In genomic region chr13:41954226-41954625, GRCh38 we compare ENCODE assay signal across 15 cellular contexts. TPM values are rescaled to one million over a fixed set of nuclear protein-coding genes. Genes with fewer than 3 reads are reported as not detected.
DNase-seq lines count a peak whose midpoint lies in the region; ATAC-seq and TF ChIP-seq lines count a peak whose summit lies in the region.
"Had no signal": no experiment of that assay in that cellular context is flagged by ENCODE, and none has a peak within 500 bp of the region (broad histone marks: within the 10 kb centered on the region; RNA-seq: fewer than 3 reads in every experiment).

No MANE protein-coding gene starts in this region.

- no peaks in the 10 kb centered on the region for H3K9me3 ChIP-seq in CD4-positive, alpha-beta memory T cell (ENCODE audit: control insufficient read depth in 1 of 2, low read length in 2 of 2)
- no peaks in the 10 kb centered on the region for H3K9me3 ChIP-seq in sigmoid colon
- no peaks in the 10 kb centered on the region for H3K9me3 ChIP-seq in right lobe of liver

- no peak for TF ChIP-seq EP300 in sigmoid colon (IDR thresholded peaks at IDR 0.05)

- H3K4me1 ChIP-seq in CD4-positive, alpha-beta memory T cell (ENCODE audit: insufficient read depth, low read length): peaks cover 21% of the 10 kb centered on the region
- H3K4me1 ChIP-seq in sigmoid colon (peaks cover 0 to 10% (median 0%) of the 10 kb centered on the region in 4 donors), right lobe of liver (peaks cover 0 to 34% (median 4%) of the 10 kb centered on the region in 4 donors)

- no peak overlapping the region for H3K4me3 Mint-ChIP-seq in activated CD4-positive, alpha-beta T cell treated with anti-CD3 and anti-CD28 coated beads for 36 hours
- H3K4me3 Mint-ChIP-seq in CD4-positive, alpha-beta memory T cell: peak overlapping the region in 1 of 8 donors; percentile 1
- no peak overlapping the region for H3K4me3 Mint-ChIP-seq in nephron progenitor cell
- H3K4me3 Mint-ChIP-seq: CD14-positive monocyte, H9 had no signal

- no peaks in the 10 kb centered on the region for H3K27me3 ChIP-seq in CD4-positive, alpha-beta memory T cell (ENCODE audit: insufficient read depth, low read length)
- no peaks in the 10 kb centered on the region for H3K27me3 ChIP-seq in sigmoid colon
- no peaks in the 10 kb centered on the region for H3K27me3 ChIP-seq in right lobe of liver

- H3K4me3 ChIP-seq in CD4-positive, alpha-beta memory T cell (ENCODE audit: low read length in 2 of 2): no peak overlapping the region
- H3K4me3 ChIP-seq in sigmoid colon: no peak overlapping the region
- H3K4me3 ChIP-seq in right lobe of liver: no peak overlapping the region

- intact Hi-C loops in activated CD4-positive, alpha-beta T cell treated with anti-CD3 and anti-CD28 coated beads for 36 hours (cut with DNase I, micrococcal nuclease): no loop called here
- intact Hi-C loops in CD4-positive, alpha-beta memory T cell (cut with micrococcal nuclease): no loop called here
- intact Hi-C loops in sigmoid colon (cut with DNase I): no loop called here
- intact Hi-C loops in right lobe of liver (cut with DNase I): no loop called here

- H3K27ac Mint-ChIP-seq in activated CD4-positive, alpha-beta T cell treated with anti-CD3 and anti-CD28 coated beads for 36 hours: peak overlapping the region; percentile 6
- H3K27ac Mint-ChIP-seq in CD4-positive, alpha-beta memory T cell: peak overlapping the region in 5 of 7 donors; percentile 0 to 57 (median 11)
- H3K27ac Mint-ChIP-seq in nephron progenitor cell: peak overlapping the region; percentile 14
- H3K27ac Mint-ChIP-seq: H9 had no signal

- H3K36me3 ChIP-seq in CD4-positive, alpha-beta memory T cell (ENCODE audit: insufficient read depth, low read length): no peaks in the 10 kb centered on the region
- no peaks in the 10 kb centered on the region for H3K36me3 ChIP-seq in sigmoid colon
- no peaks in the 10 kb centered on the region for H3K36me3 ChIP-seq in right lobe of liver

- ATAC-seq in activated CD4-positive, alpha-beta T cell treated with anti-CD3 and anti-CD28 coated beads for 36 hours: no peak
- no peak for ATAC-seq in right lobe of liver

- no peaks in the 10 kb centered on the region for H3K9me3 Mint-ChIP-seq in activated CD4-positive, alpha-beta T cell treated with anti-CD3 and anti-CD28 coated beads for 36 hours (ENCODE audit: low read depth)
- no peaks in the 10 kb centered on the region for H3K9me3 Mint-ChIP-seq in CD4-positive, alpha-beta memory T cell
- H3K9me3 Mint-ChIP-seq in nephron progenitor cell: no peaks in the 10 kb centered on the region
- H3K9me3 Mint-ChIP-seq: H9 had no signal

- peaks cover 29% of the 10 kb centered on the region for H3K36me3 Mint-ChIP-seq in activated CD4-positive, alpha-beta T cell treated with anti-CD3 and anti-CD28 coated beads for 36 hours (ENCODE audit: low read depth)
- peaks cover 8 to 14% of the 10 kb centered on the region in 2 donors for H3K36me3 Mint-ChIP-seq in CD4-positive, alpha-beta memory T cell
- H3K36me3 Mint-ChIP-seq in nephron progenitor cell (ENCODE audit: low read depth): peaks cover 9% of the 10 kb centered on the region

- no peaks in the 10 kb centered on the region for H3K27me3 Mint-ChIP-seq in activated CD4-positive, alpha-beta T cell treated with anti-CD3 and anti-CD28 coated beads for 36 hours
- no peaks in the 10 kb centered on the region for H3K27me3 Mint-ChIP-seq in CD4-positive, alpha-beta memory T cell
- no peaks in the 10 kb centered on the region for H3K27me3 Mint-ChIP-seq in nephron progenitor cell (ENCODE audit: low read depth, poor library complexity)

- DNase-seq in activated CD4-positive, alpha-beta T cell treated with anti-CD3 and anti-CD28 coated beads for 36 hours: no peak
- DNase-seq in activated CD4-positive, alpha-beta T cell treated with anti-CD3 and anti-CD28 coated beads, Interleukin-2, amount 50 U/mL, for 48 hours: no peak
- no peak for DNase-seq in CD4-positive, alpha-beta memory T cell
- DNase-seq in OCI-M1 (lab: John Stamatoyannopoulos, UW) (peak; percentile 15), nephron progenitor cell (no peak), sigmoid colon (no peak), right lobe of liver (no peak), G401 (ENCODE audit: low spot score) (no peak)
- DNase-seq: Calu3, DMS 273 treated with DMSO at 0.1 percent for 48 hours, DMS79, GOT3, H9 had no signal

- H3K4me1 Mint-ChIP-seq in activated CD4-positive, alpha-beta T cell treated with anti-CD3 and anti-CD28 coated beads for 36 hours: peaks cover 49% of the 10 kb centered on the region
- H3K4me1 Mint-ChIP-seq in CD4-positive, alpha-beta memory T cell: peaks cover 32 to 61% (median 47%) of the 10 kb centered on the region in 4 donors
- peaks cover 19% of the 10 kb centered on the region for H3K4me1 Mint-ChIP-seq in nephron progenitor cell

- CTCF ChIA-PET in activated CD4-positive, alpha-beta T cell treated with anti-CD3 and anti-CD28 coated beads for 36 hours (lab: Charles Lee): interaction anchor here (0.7 to 2.3 kb wide), 2 partner anchors 10 to 455 kb away, joined by 3 to 7 read pairs; no protein-coding TSS in a partner anchor
- CTCF ChIA-PET in CD4-positive, alpha-beta memory T cell (lab: Charles Lee; ENCODE audit: partially characterized antibody): no interaction called here

- TF ChIP-seq CTCF in nephron progenitor cell (IDR thresholded peaks at IDR 0.05) (no peak), sigmoid colon (IDR thresholded peaks at IDR 0.05) (no peak), right lobe of liver (IDR thresholded peaks at IDR 0.05) (no peak)

- POLR2A ChIA-PET in activated CD4-positive, alpha-beta T cell treated with anti-CD3 and anti-CD28 coated beads for 36 hours (lab: Charles Lee): no interaction called here
- POLR2A ChIA-PET in CD4-positive, alpha-beta memory T cell (lab: Charles Lee; ENCODE audit: partially characterized antibody): interaction anchor here (0.6 kb wide), 1 partner anchor 22 kb away, joined by 6 read pairs; no protein-coding TSS in a partner anchor

- WGBS in sigmoid colon, 2 donors: 99 to 100% methylated on average over 1 of the region's 1 CpG
- no CpG with 5 or more reads among the region's 1 CpG for WGBS in right lobe of liver (ENCODE audit: insufficient coverage, low coverage, low lambda C conversion rate, missing lambda C conversion rate)

- in situ Hi-C loops in G401 (cut with HindIII; ENCODE audit: low sequenced_read_pairs): no loop called here

- TF ChIP-seq POLR2A in sigmoid colon (IDR thresholded peaks at IDR 0.05): no peak
- no peak for TF ChIP-seq POLR2A in right lobe of liver (IDR thresholded peaks at IDR 0.05)

- no peak overlapping the region for H3K27ac ChIP-seq in CD4-positive, alpha-beta memory T cell (ENCODE audit: low read depth, low read length)
- H3K27ac ChIP-seq in sigmoid colon (no peak overlapping the region), right lobe of liver (no peak overlapping the region)
- H3K27ac ChIP-seq: 22Rv1 had no signal

RNA-seq across cellular contexts. Expression of gene VWA8, which starts 6.7 kb away (rescaled TPM):
- total RNA-seq in activated CD4-positive, alpha-beta T cell treated with anti-CD3 and anti-CD28 coated beads for 36 hours: 10 to 100 TPM; 21.7 to 26.2 TPM
- 10 to 100 TPM; 20.2 to 23.3 TPM for total RNA-seq in CD4-positive, alpha-beta memory T cell
- 1 to 10 TPM; 3.2 to 6.8 TPM for polyA plus RNA-seq in CD4-positive, alpha-beta memory T cell
- total RNA-seq in sigmoid colon (10 to 100 TPM; 24.7 to 37.5 (median 27.5) TPM), right lobe of liver (10 to 100 TPM; 19.4 to 33.8 (median 30.8) TPM)
- polyA plus RNA-seq in sigmoid colon: 1 to 10 TPM; 3.0 to 6.9 (median 3.6) TPM
- total RNA-seq in G401 (2014; rRNA removed; shearing (Covaris generic)): 12.9 and 19.2 TPM in 2 replicates
